Comparison of ENCODE assay signal across 24 cellular contexts in the genomic region with DNA sequence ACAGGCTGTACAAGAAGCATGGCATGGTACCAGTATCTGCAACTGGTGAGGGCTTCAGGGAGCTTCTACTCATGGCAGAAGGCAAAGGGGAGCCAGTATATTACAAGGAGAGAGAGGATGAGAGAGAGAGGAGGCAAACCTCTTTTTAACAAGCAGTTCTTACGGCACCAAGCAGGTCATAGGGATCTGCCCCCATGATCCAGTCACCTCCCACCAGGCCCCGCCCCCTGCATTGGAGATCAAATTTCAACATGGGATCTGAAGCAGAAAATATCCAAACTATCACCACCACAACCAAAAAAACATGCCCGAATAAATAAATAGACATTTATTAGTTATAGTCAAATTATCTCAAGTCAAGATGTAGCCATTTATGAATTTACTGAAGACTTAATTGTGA.
"Had no signal": no experiment of that assay in that cellular context is flagged by ENCODE, and none has a peak within 500 bp of the region (broad histone marks: within the 10 kb centered on the region; RNA-seq: fewer than 3 reads in every experiment).

No MANE protein-coding gene starts in this region.

- H3K9me3 ChIP-seq: psoas muscle, sigmoid colon, thyroid gland, upper lobe of right lung had no signal

- H3K27ac ChIP-seq: foreskin keratinocyte, parathyroid adenoma, psoas muscle, sigmoid colon, thyroid gland, upper lobe of right lung had no signal

- H2AFZ ChIP-seq: parathyroid adenoma had no signal

- H3K27me3 ChIP-seq: foreskin keratinocyte, sigmoid colon, thyroid gland, upper lobe of right lung had no signal

- FAIRE-seq: keratinocyte, small intestine had no signal

- H3K9ac ChIP-seq: parathyroid adenoma had no signal

- H3K79me2 ChIP-seq: parathyroid adenoma had no signal

- H3K4me3 ChIP-seq: psoas muscle, sigmoid colon, thyroid gland, upper lobe of right lung had no signal

- H3K4me1 ChIP-seq: foreskin keratinocyte, parathyroid adenoma, sigmoid colon, thyroid gland, upper lobe of right lung had no signal

- DNase-seq: activated CD4-positive, alpha-beta memory T cell treated with anti-CD3 and anti-CD28 coated beads, Interleukin-2, amount 10 ng/mL, durations not matched to agents 7 days and 5 days; activated CD4-positive, alpha-beta T cell treated with anti-CD3 and anti-CD28 coated beads, Interleukin-2, amount 10 ng/mL, durations not matched to agents 7 days and 5 days; activated gamma-delta T cell treated with Interleukin-2 at 50 U/mL for 16 hours; activated naive CD8-positive, alpha-beta T cell treated with anti-CD3 and anti-CD28 coated beads, Interleukin-2, amount 50 U/mL, for 24 hours; activated T-cell treated with anti-CD3 and anti-CD28 coated beads, Interleukin-2, amount 50 U/mL, for 4 hours; amygdala; caudate nucleus; cortex of kidney; foreskin keratinocyte; left cardiac atrium; mammary epithelial cell; naive B cell; occipital lobe; psoas muscle; sigmoid colon; small intestine; stimulated activated CD4-positive, alpha-beta T cell treated with anti-CD3 and anti-CD28 coated beads, Interleukin-4, amount 100 ng/mL, for 24 hours; stimulated activated naive CD8-positive, alpha-beta T cell treated with anti-CD3 and anti-CD28 coated beads, Interleukin-15, amount 100 ng/mL, for 72 hours; substantia nigra; T-helper 1 cell; thyroid gland; upper lobe of right lung had no signal

- H3K36me3 ChIP-seq: sigmoid colon, thyroid gland, upper lobe of right lung had no signal
